In the genomic region with DNA sequence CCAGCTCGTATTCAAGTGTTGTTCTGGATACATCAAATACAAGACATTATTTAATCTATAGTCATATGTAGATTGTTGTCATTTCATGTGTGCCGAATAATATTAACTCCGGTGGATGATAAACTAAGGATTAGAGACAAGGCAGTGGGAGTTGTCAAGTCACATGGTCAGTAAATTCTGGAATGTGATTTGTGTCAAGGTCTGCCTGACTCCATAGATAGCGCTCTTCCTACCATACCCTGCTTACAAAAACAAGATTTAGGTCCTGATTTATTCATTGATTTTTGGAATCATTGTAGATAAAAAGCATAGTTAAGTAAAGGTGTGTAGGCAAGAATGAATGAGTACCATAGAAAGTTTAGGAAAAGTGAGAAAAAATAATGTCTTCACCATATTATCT, we compare ENCODE assay signal across 6 cellular contexts. TPM values are rescaled to one million over a fixed set of nuclear protein-coding genes. Genes with fewer than 3 reads are reported as not detected.
"Had no signal": no experiment of that assay in that cellular context is flagged by ENCODE, and none has a peak within 500 bp of the region (broad histone marks: within the 10 kb centered on the region; RNA-seq: fewer than 3 reads in every experiment).

No MANE protein-coding gene starts in this region.

- DNase-seq: H9, HCEC 1CT had no signal

- ATAC-seq: GM23338, HepG2 had no signal

- H3K4me3 ChIP-seq: GM23338 had no signal

- H3K27ac ChIP-seq: HL-60 had no signal

RNA-seq across cellular contexts. Expression of gene TNNI3K, which starts 2.6 kb away (rescaled TPM):
- total RNA-seq: GM23338, H9, HepG2 had no signal
- polyA plus RNA-seq: GM23338, IgD-negative memory B cell had no signal
